Comparison of ENCODE assay signal across 8 cellular contexts in genomic region chr19:49442793-49443365, GRCh38. TPM values are rescaled to one million over a fixed set of nuclear protein-coding genes. Genes with fewer than 3 reads are reported as not detected.
DNase-seq lines count a peak whose midpoint lies in the region; ATAC-seq and TF ChIP-seq lines count a peak whose summit lies in the region.

No MANE protein-coding gene starts in this region.

- peak; percentile 70 to 88 for DNase-seq in NCI-H187 (lab: John Stamatoyannopoulos, UW)
- DNase-seq in NCI-H187 treated with DMSO at 0.1 percent for 48 hours (lab: John Stamatoyannopoulos, UW) = no peak
- DNase-seq in NCI-H226 = peak; percentile 88
- peak; percentile 24 to 40 for DNase-seq in activated CD4-positive, alpha-beta T cell treated with anti-CD3 and anti-CD28 coated beads, Interleukin-2, amount 50 U/mL, for 4 hours
- peak; percentile 99 for DNase-seq in endothelial cell (ENCODE audit: low spot score)
- peak; percentile 73 to 76 for DNase-seq in mesothelial cell of epicardium (ENCODE audit: low spot score in 2 of 2, unreplicated experiment in 2 of 2)
- peak; percentile 71 for DNase-seq in stromal cell of bone marrow (ENCODE audit: low read depth)

- H3K4me1 Mint-ChIP-seq in endothelial cell (ENCODE audit: unreplicated experiment) (peaks cover 14% of the 10 kb centered on the region), mesothelial cell of epicardium (peaks cover 18% of the 10 kb centered on the region)

- H3K27ac Mint-ChIP-seq in endothelial cell (ENCODE audit: unreplicated experiment) (no peak overlapping the region), mesothelial cell of epicardium (peak overlapping the region; percentile 61)

- H3K27me3 Mint-ChIP-seq in endothelial cell (ENCODE audit: unreplicated experiment) (peaks cover 43% of the 10 kb centered on the region), mesothelial cell of epicardium (ENCODE audit: low read depth) (peaks cover 53% of the 10 kb centered on the region)

- H3K36me3 Mint-ChIP-seq in endothelial cell (ENCODE audit: low read depth, unreplicated experiment) = peaks cover 16% of the 10 kb centered on the region
- peaks cover 4% of the 10 kb centered on the region for H3K36me3 Mint-ChIP-seq in mesothelial cell of epicardium

- H3K4me3 Mint-ChIP-seq in endothelial cell (ENCODE audit: unreplicated experiment) (peak overlapping the region; percentile 82), mesothelial cell of epicardium (peak overlapping the region; percentile 75)

- no peak for TF ChIP-seq CTCF in endothelial cell (IDR thresholded peaks at IDR 0.05; ENCODE audit: unreplicated experiment)
- TF ChIP-seq CTCF in mesothelial cell of epicardium (IDR thresholded peaks at IDR 0.05; ENCODE audit: unreplicated experiment) = no peak

- peak; percentile 6 for ATAC-seq in HG02938 (IDR thresholded peaks at IDR 0.05; ENCODE audit: unreplicated experiment)

- no peaks in the 10 kb centered on the region for H3K9me3 Mint-ChIP-seq in endothelial cell (ENCODE audit: unreplicated experiment)
- no peaks in the 10 kb centered on the region for H3K9me3 Mint-ChIP-seq in mesothelial cell of epicardium

RNA-seq across cellular contexts. Expression of gene SLC17A7, which starts 1.6 kb away (rescaled TPM):
- 0.92 TPM for total RNA-seq in endothelial cell (ENCODE audit: unreplicated experiment)
- 0.34 to 0.45 TPM (median 0.35 TPM) in 3 replicates for total RNA-seq in mesothelial cell of epicardium

RNA-seq across cellular contexts. Expression of gene PIH1D1, which starts 8.7 kb away (rescaled TPM):
- 78.8 TPM for total RNA-seq in endothelial cell (ENCODE audit: unreplicated experiment)
- 83.6 to 84.6 TPM (median 83.7 TPM) in 3 replicates for total RNA-seq in mesothelial cell of epicardium

RNA-seq across cellular contexts. Expression of gene ALDH16A1, which starts 10.1 kb away (rescaled TPM):
- total RNA-seq in endothelial cell (ENCODE audit: unreplicated experiment) (49.6 TPM), mesothelial cell of epicardium (21.4 to 25.6 TPM (median 24.4 TPM) in 3 replicates)

RNA-seq across cellular contexts. Expression of gene GFY, which starts 17.7 kb away (rescaled TPM):
- total RNA-seq in endothelial cell (ENCODE audit: unreplicated experiment) (not detected), mesothelial cell of epicardium (not detected in 3 replicates)

RNA-seq across cellular contexts. Expression of gene PTH2, which starts 19.6 kb away (rescaled TPM):
- total RNA-seq in endothelial cell (ENCODE audit: unreplicated experiment) (not detected), mesothelial cell of epicardium (not detected in 3 replicates)
